24 cellular contexts compared by ENCODE assay signal in genomic region chr20:24971702-24972101, GRCh38. TPM values are rescaled to one million over a fixed set of nuclear protein-coding genes. Genes with fewer than 3 reads are reported as not detected.
DNase-seq lines count a peak whose midpoint lies in the region; ATAC-seq and TF ChIP-seq lines count a peak whose summit lies in the region.
"Had no signal": no experiment of that assay in that cellular context is flagged by ENCODE, and none has a peak within 500 bp of the region (broad histone marks: within the 10 kb centered on the region; RNA-seq: fewer than 3 reads in every experiment).

No MANE protein-coding gene starts in this region.

- H3K79me2 ChIP-seq in H9 (ENCODE audit: insufficient read depth, low read length) = no peaks in the 10 kb centered on the region

- no peak overlapping the region for H2BK15ac ChIP-seq in H9 (ENCODE audit: low read depth, low read length)

- TF ChIP-seq CTCF in H9 (conservative IDR thresholded peaks at IDR 0.05) (no peak), endodermal cell (conservative IDR thresholded peaks at IDR 0.05) (no peak), sigmoid colon (IDR thresholded peaks at IDR 0.05) (no peak)

- H3K9me3 ChIP-seq in H9 (ENCODE audit: control insufficient read depth, low read depth, low read length) = peaks cover 4% of the 10 kb centered on the region
- H3K9me3 ChIP-seq in endodermal cell (ENCODE audit: control insufficient read depth, low read length) = peaks cover 19% of the 10 kb centered on the region
- H3K9me3 ChIP-seq in sigmoid colon = peaks cover 0 to 5% (median 0%) of the 10 kb centered on the region in 4 donors
- H3K9me3 ChIP-seq: SJSA1 had no signal

- H3K4me1 ChIP-seq in H9 (ENCODE audit: insufficient read depth, low read length) (no peaks in the 10 kb centered on the region), endodermal cell (ENCODE audit: control insufficient read depth, insufficient read depth, low read length) (no peaks in the 10 kb centered on the region), sigmoid colon (no peaks in the 10 kb centered on the region)
- H3K4me1 ChIP-seq: Caco-2, SJSA1 had no signal

- no peak for TF ChIP-seq POLR2A in sigmoid colon (IDR thresholded peaks at IDR 0.05)

- no peak overlapping the region for H2AK5ac ChIP-seq in H9 (ENCODE audit: insufficient read length, low read length)

- H4K20me1 ChIP-seq in H9 (ENCODE audit: control insufficient read depth, insufficient read depth, insufficient read length) = no peaks in the 10 kb centered on the region

- no peak overlapping the region for H3K4me3 Mint-ChIP-seq in activated naive CD4-positive, alpha-beta T cell treated with anti-CD3 and anti-CD28 coated beads, Interleukin-2, amount 10 ng/mL, durations not matched to agents 7 days and 5 days
- H3K4me3 Mint-ChIP-seq in activated naive CD4-positive, alpha-beta T cell treated with anti-CD3 and anti-CD28 coated beads for 36 hours = no peak overlapping the region
- H3K4me3 Mint-ChIP-seq in H9 (no peak overlapping the region), endodermal cell (no peak overlapping the region)
- H3K4me3 Mint-ChIP-seq: B cell; CD4-positive, alpha-beta T cell had no signal

- no peaks in the 10 kb centered on the region for H3K4me1 Mint-ChIP-seq in activated naive CD4-positive, alpha-beta T cell treated with anti-CD3 and anti-CD28 coated beads, Interleukin-2, amount 10 ng/mL, durations not matched to agents 7 days and 5 days
- peaks cover 3% of the 10 kb centered on the region for H3K4me1 Mint-ChIP-seq in activated naive CD4-positive, alpha-beta T cell treated with anti-CD3 and anti-CD28 coated beads for 36 hours (ENCODE audit: low read depth)
- no peaks in the 10 kb centered on the region for H3K4me1 Mint-ChIP-seq in H9
- no peaks in the 10 kb centered on the region for H3K4me1 Mint-ChIP-seq in endodermal cell

- H3K27ac ChIP-seq in H9 (ENCODE audit: insufficient read length, low read depth, low read length) (no peak overlapping the region), endodermal cell (ENCODE audit: low read depth, low read length) (no peak overlapping the region), sigmoid colon (no peak overlapping the region)
- H3K27ac ChIP-seq: GM23248, SJSA1 had no signal

- no peak overlapping the region for H2BK120ac ChIP-seq in H9 (ENCODE audit: low read depth, low read length, poor library complexity, severe bottlenecking)

- H3K79me1 ChIP-seq in H9 (ENCODE audit: insufficient read depth, low read depth, low read length, poor library complexity, severe bottlenecking) = no peaks in the 10 kb centered on the region

- H4K8ac ChIP-seq in H9 (replicated peaks; ENCODE audit: insufficient read length, low read depth, low read length) = no peak overlapping the region

- no peak overlapping the region for H2BK12ac ChIP-seq in H9 (ENCODE audit: insufficient read length, low read depth, low read length)

- DNase-seq in activated naive CD4-positive, alpha-beta T cell treated with anti-CD3 and anti-CD28 coated beads, Interleukin-2, amount 10 ng/mL, durations not matched to agents 7 days and 5 days = peak; percentile 18
- DNase-seq in activated naive CD4-positive, alpha-beta T cell treated with anti-CD3 and anti-CD28 coated beads for 36 hours = no peak
- DNase-seq in H9 = peak; percentile 12
- peak; percentile 7 for DNase-seq in endodermal cell
- DNase-seq in sigmoid colon = peak; percentile 13
- no peak for DNase-seq in middle frontal gyrus (ENCODE audit: extremely low spot score, low spot score)
- DNase-seq: Caco-2, DMS153, GM23248, NCI-H1417, NCI-H1694 treated with DMSO at 0.1 percent for 48 hours, NCI-H2081 treated with DMSO at 0.1 percent for 48 hours, NCI-H446, NCI-H526 treated with DMSO at 0.1 percent for 48 hours had no signal

- H3K9ac ChIP-seq in H9 (ENCODE audit: extremely low read depth, insufficient read length, low read length) (no peak overlapping the region), endodermal cell (ENCODE audit: extremely low read depth, low read length, poor library complexity, severe bottlenecking) (no peak overlapping the region)
- H3K9ac ChIP-seq: GM23248 had no signal

- H4K91ac ChIP-seq in H9 (ENCODE audit: insufficient read length, low read depth, low read length) = no peak overlapping the region

- no peak overlapping the region for H3K14ac ChIP-seq in H9 (ENCODE audit: insufficient read depth, low read length)

- H3K27ac Mint-ChIP-seq in activated naive CD4-positive, alpha-beta T cell treated with anti-CD3 and anti-CD28 coated beads, Interleukin-2, amount 10 ng/mL, durations not matched to agents 7 days and 5 days = no peak overlapping the region
- no peak overlapping the region for H3K27ac Mint-ChIP-seq in activated naive CD4-positive, alpha-beta T cell treated with anti-CD3 and anti-CD28 coated beads for 36 hours
- H3K27ac Mint-ChIP-seq in H9 (no peak overlapping the region), endodermal cell (no peak overlapping the region)
- H3K27ac Mint-ChIP-seq: B cell; CD4-positive, alpha-beta T cell had no signal

- no peaks in the 10 kb centered on the region for H3K27me3 Mint-ChIP-seq in activated naive CD4-positive, alpha-beta T cell treated with anti-CD3 and anti-CD28 coated beads, Interleukin-2, amount 10 ng/mL, durations not matched to agents 7 days and 5 days
- no peaks in the 10 kb centered on the region for H3K27me3 Mint-ChIP-seq in activated naive CD4-positive, alpha-beta T cell treated with anti-CD3 and anti-CD28 coated beads for 36 hours (ENCODE audit: low read depth)
- H3K27me3 Mint-ChIP-seq in H9 (ENCODE audit: low read depth) (no peaks in the 10 kb centered on the region), endodermal cell (ENCODE audit: insufficient read depth) (no peaks in the 10 kb centered on the region)
- H3K27me3 Mint-ChIP-seq: B cell; CD4-positive, alpha-beta T cell had no signal

- no peak overlapping the region for H2BK5ac ChIP-seq in H9 (ENCODE audit: insufficient read length, low read length)

- no peaks in the 10 kb centered on the region for H3K27me3 ChIP-seq in H9 (ENCODE audit: insufficient read depth, low read length)
- no peaks in the 10 kb centered on the region for H3K27me3 ChIP-seq in endodermal cell (ENCODE audit: control insufficient read depth, insufficient read depth, low read length, poor library complexity, severe bottlenecking)
- no peaks in the 10 kb centered on the region for H3K27me3 ChIP-seq in sigmoid colon
- H3K27me3 ChIP-seq: SJSA1 had no signal

- H3K36me3 Mint-ChIP-seq in activated naive CD4-positive, alpha-beta T cell treated with anti-CD3 and anti-CD28 coated beads, Interleukin-2, amount 10 ng/mL, durations not matched to agents 7 days and 5 days = peaks cover 66% of the 10 kb centered on the region
- peaks cover 40% of the 10 kb centered on the region for H3K36me3 Mint-ChIP-seq in activated naive CD4-positive, alpha-beta T cell treated with anti-CD3 and anti-CD28 coated beads for 36 hours (ENCODE audit: low read depth)
- H3K36me3 Mint-ChIP-seq in H9 (ENCODE audit: insufficient read depth in 1 of 3, low read depth in 3 of 3) (peaks cover 41 to 68% (median 54%) of the 10 kb centered on the region in 3 experiments), endodermal cell (ENCODE audit: low read depth) (peaks cover 73% of the 10 kb centered on the region)

- H2BK20ac ChIP-seq in H9 (ENCODE audit: low read depth, low read length, poor library complexity, severe bottlenecking) = no peak overlapping the region

- H3K56ac ChIP-seq in H9 (ENCODE audit: insufficient read length, low read depth, low read length) = no peak overlapping the region

- H3K18ac ChIP-seq in H9 (ENCODE audit: insufficient read length, low read depth, low read length) = no peak overlapping the region

- H3T11ph ChIP-seq in H9 (ENCODE audit: low read length) = no peak overlapping the region

- H3K4me3 ChIP-seq in endodermal cell (ENCODE audit: low read length) (no peak overlapping the region), sigmoid colon (no peak overlapping the region)
- H3K4me3 ChIP-seq: GM23248, SJSA1 had no signal

- H2AFZ ChIP-seq in H9 (ENCODE audit: low read length) = no peak overlapping the region
- H2AFZ ChIP-seq: GM23248 had no signal

- H3K9me3 Mint-ChIP-seq in activated naive CD4-positive, alpha-beta T cell treated with anti-CD3 and anti-CD28 coated beads, Interleukin-2, amount 10 ng/mL, durations not matched to agents 7 days and 5 days = peaks cover 5% of the 10 kb centered on the region
- peaks cover 12% of the 10 kb centered on the region for H3K9me3 Mint-ChIP-seq in activated naive CD4-positive, alpha-beta T cell treated with anti-CD3 and anti-CD28 coated beads for 36 hours
- H3K9me3 Mint-ChIP-seq in H9 (peaks cover 9 to 11% of the 10 kb centered on the region in 2 experiments), endodermal cell (peaks cover 13% of the 10 kb centered on the region)
- H3K9me3 Mint-ChIP-seq: CD4-positive, alpha-beta T cell had no signal

- CTCF ChIA-PET in activated naive CD4-positive, alpha-beta T cell treated with anti-CD3 and anti-CD28 coated beads, Interleukin-2, amount 10 ng/mL, durations not matched to agents 7 days and 5 days (lab: Charles Lee) = no interaction called here
- CTCF ChIA-PET in activated naive CD4-positive, alpha-beta T cell treated with anti-CD3 and anti-CD28 coated beads for 36 hours (lab: Charles Lee) = no interaction called here

- ATAC-seq in HG03045 (IDR thresholded peaks at IDR 0.05; ENCODE audit: unreplicated experiment) = no peak
- ATAC-seq in HG02840 (IDR thresholded peaks at IDR 0.05; ENCODE audit: low FRiP score, unreplicated experiment) = no peak
- ATAC-seq: HCT116, Right ventricle myocardium inferior had no signal

- intact Hi-C loops in activated naive CD4-positive, alpha-beta T cell treated with anti-CD3 and anti-CD28 coated beads for 36 hours (cut with micrococcal nuclease) = no loop called here
- intact Hi-C loops in sigmoid colon (cut with DNase I) = no loop called here

- H3K23me2 ChIP-seq in H9 (ENCODE audit: insufficient read length, low read depth, low read length, poor library complexity, severe bottlenecking) = no peaks in the 10 kb centered on the region

- H4K5ac ChIP-seq in H9 (ENCODE audit: insufficient read length, low read depth, low read length) = no peak overlapping the region

- no peak overlapping the region for H3K23ac ChIP-seq in H9 (ENCODE audit: insufficient read length, low read depth, low read length)

- H3K4me2 ChIP-seq in H9 (ENCODE audit: insufficient read depth, insufficient read length, low read length) = no peak overlapping the region

- no peak for TF ChIP-seq EP300 in sigmoid colon (IDR thresholded peaks at IDR 0.05)

- H3K36me3 ChIP-seq in endodermal cell (ENCODE audit: control insufficient read depth, insufficient read depth, low read length) (peaks cover 57% of the 10 kb centered on the region), sigmoid colon (peaks cover 0 to 91% (median 45%) of the 10 kb centered on the region in 4 donors)

- no peak overlapping the region for H3K4ac ChIP-seq in H9 (ENCODE audit: low read depth, low read length)

RNA-seq across cellular contexts. Expression of gene APMAP, which starts 20.8 kb away (rescaled TPM):
- 10 to 100 TPM; 46.9 to 50.9 TPM for total RNA-seq in activated naive CD4-positive, alpha-beta T cell treated with anti-CD3 and anti-CD28 coated beads for 36 hours
- total RNA-seq in H9 (2021) (67.8 and 69.1 TPM in 2 replicates), endodermal cell (10 to 100 TPM; 60.2 to 65.6 TPM), sigmoid colon (10 to 100 TPM; 22.7 to 35.3 (median 28.9) TPM)
- 76.8 TPM for polyA plus RNA-seq in endodermal cell (2013, experiment 1 of 2)
- polyA plus RNA-seq in endodermal cell (2013, experiment 2 of 2) = 70.0 TPM
- 10 to 100 TPM in 2 of 3 donors, 1 to 10 TPM in 1; 9.6 to 55.8 (median 25.2) TPM for polyA plus RNA-seq in sigmoid colon

RNA-seq across cellular contexts. Expression of gene CST7, which starts 22.6 kb away (rescaled TPM):
- total RNA-seq in activated naive CD4-positive, alpha-beta T cell treated with anti-CD3 and anti-CD28 coated beads for 36 hours = 10 to 100 TPM; 37.8 to 43.1 TPM
- total RNA-seq in H9 (2021) (not detected in 2 replicates), endodermal cell (not detected), sigmoid colon (1 to 10 TPM in 1 of 4 donors, under 1 TPM in 2, not detected in 1; 0.66 to 3.5 (median 0.71) TPM)
- not detected for polyA plus RNA-seq in endodermal cell (2013, experiment 1 of 2)
- polyA plus RNA-seq in endodermal cell (2013, experiment 2 of 2) = not detected
- 10 to 100 TPM in 1 of 3 donors, 1 to 10 TPM in 2; 3.9 to 10.4 (median 4.2) TPM for polyA plus RNA-seq in sigmoid colon
- total RNA-seq: A172, Caco-2, Daoy, GM23248, MCF 10A, SJSA1 had no signal
- polyA plus RNA-seq: GM23248 had no signal

Comparison
In these comparisons a context has a peak if more than half of its experiments do, and no peak if none do; other contexts are left out.
1. DNase-seq: peak in activated naive CD4-positive, alpha-beta T cell treated with anti-CD3 and anti-CD28 coated beads, Interleukin-2, amount 10 ng/mL, durations not matched to agents 7 days and 5 days (single experiment), H9 (single experiment), endodermal cell (single experiment) and sigmoid colon (single experiment); none in activated naive CD4-positive, alpha-beta T cell treated with anti-CD3 and anti-CD28 coated beads for 36 hours (single experiment) and middle frontal gyrus (single experiment).
2. RNA of gene CST7, which starts 22.6 kb away (total RNA-seq): 37.8 to 43.1 TPM in activated naive CD4-positive, alpha-beta T cell treated with anti-CD3 and anti-CD28 coated beads for 36 hours; 0.66 to 3.5 TPM in sigmoid colon, not detected in H9 and not detected in endodermal cell; every median in the first group is over 4 times any median in the second.